In genomic region chr15:23570466-23570865, GRCh38 we compare ENCODE assay signal across 25 cellular contexts. TPM values are rescaled to one million over a fixed set of nuclear protein-coding genes. Genes with fewer than 3 reads are reported as not detected.
DNase-seq lines count a peak whose midpoint lies in the region; TF ChIP-seq lines count a peak whose summit lies in the region.
"Had no signal": no experiment of that assay in that cellular context is flagged by ENCODE, and none has a peak within 500 bp of the region (broad histone marks: within the 10 kb centered on the region; RNA-seq: fewer than 3 reads in every experiment).

No MANE protein-coding gene starts in this region.

- peaks cover 20% of the 10 kb centered on the region for H3K9me3 ChIP-seq in mesodermal cell (ENCODE audit: control insufficient read depth, low read length)
- no peaks in the 10 kb centered on the region for H3K9me3 ChIP-seq in CD8-positive, alpha-beta memory T cell (ENCODE audit: low read length)
- H3K9me3 ChIP-seq: ascending aorta, BLaER1, ovary had no signal

- H3K4me3 Mint-ChIP-seq in brain, result peak overlapping the region; percentile 43 to 56 (median 51)
- H3K4me3 Mint-ChIP-seq in type B pancreatic cell, result no peak overlapping the region
- no peak overlapping the region for H3K4me3 Mint-ChIP-seq in CD8-positive, alpha-beta memory T cell
- H3K4me3 Mint-ChIP-seq: activated CD4-positive, alpha-beta memory T cell treated with anti-CD3 and anti-CD28 coated beads, Interleukin-2, amount 10 ng/mL, durations not matched to agents 7 days and 5 days; activated naive CD4-positive, alpha-beta T cell treated with anti-CD3 and anti-CD28 coated beads for 36 hours; activated T-cell treated with anti-CD3 and anti-CD28 coated beads, Interleukin-2, amount 50 U/mL, for 24 hours; T-helper 17 cell had no signal

- peaks cover 2% of the 10 kb centered on the region for H3K4me1 ChIP-seq in mesodermal cell (ENCODE audit: control insufficient read depth, insufficient read depth, low read length, poor library complexity, severe bottlenecking)
- H3K4me1 ChIP-seq in CD8-positive, alpha-beta memory T cell (ENCODE audit: insufficient read depth, low read length), result no peaks in the 10 kb centered on the region
- H3K4me1 ChIP-seq: ascending aorta, foreskin keratinocyte, left ventricle myocardium inferior had no signal

- peaks cover 9% of the 10 kb centered on the region for H3K27me3 Mint-ChIP-seq in brain
- no peaks in the 10 kb centered on the region for H3K27me3 Mint-ChIP-seq in type B pancreatic cell
- H3K27me3 Mint-ChIP-seq in CD8-positive, alpha-beta memory T cell, result peaks cover 0 to 2% of the 10 kb centered on the region in 2 donors
- H3K27me3 Mint-ChIP-seq: activated CD4-positive, alpha-beta memory T cell treated with anti-CD3 and anti-CD28 coated beads, Interleukin-2, amount 10 ng/mL, durations not matched to agents 7 days and 5 days; activated T-cell treated with anti-CD3 and anti-CD28 coated beads, Interleukin-2, amount 50 U/mL, for 24 hours; T-helper 17 cell had no signal

- POLR2A ChIA-PET in CD8-positive, alpha-beta memory T cell (lab: Charles Lee), result no interaction called here

- H3K4me3 ChIP-seq in mesodermal cell (ENCODE audit: extremely low read depth, insufficient read depth, low read length, poor library complexity, severe bottlenecking), result no peak overlapping the region
- H3K4me3 ChIP-seq in CD8-positive, alpha-beta memory T cell (ENCODE audit: low read length), result no peak overlapping the region
- H3K4me3 ChIP-seq: ascending aorta, BLaER1, coronary artery, left ventricle myocardium inferior, ovary had no signal

- H3K27ac Mint-ChIP-seq in brain (peak overlapping the region; percentile 56 to 91 (median 77)), type B pancreatic cell (peak overlapping the region; percentile 2)
- H3K27ac Mint-ChIP-seq in CD8-positive, alpha-beta memory T cell, result no peak overlapping the region
- H3K27ac Mint-ChIP-seq: activated CD4-positive, alpha-beta memory T cell treated with anti-CD3 and anti-CD28 coated beads, Interleukin-2, amount 10 ng/mL, durations not matched to agents 7 days and 5 days; activated naive CD4-positive, alpha-beta T cell treated with anti-CD3 and anti-CD28 coated beads for 36 hours; activated T-cell treated with anti-CD3 and anti-CD28 coated beads, Interleukin-2, amount 50 U/mL, for 24 hours; T-helper 17 cell had no signal

- H3K36me3 ChIP-seq in mesodermal cell (ENCODE audit: control insufficient read depth, insufficient read depth, low read length), result no peaks in the 10 kb centered on the region
- H3K36me3 ChIP-seq in CD8-positive, alpha-beta memory T cell (ENCODE audit: insufficient read depth, low read length), result no peaks in the 10 kb centered on the region
- H3K36me3 ChIP-seq: ascending aorta, BLaER1, left ventricle myocardium inferior, ovary had no signal

- H3K27ac ChIP-seq in mesodermal cell (ENCODE audit: low read depth, low read length, severe bottlenecking), result peak overlapping the region; percentile 77
- H3K27ac ChIP-seq in CD8-positive, alpha-beta memory T cell (ENCODE audit: low read depth, low read length), result no peak overlapping the region
- H3K27ac ChIP-seq: ascending aorta, BLaER1, coronary artery, foreskin keratinocyte, left ventricle myocardium inferior, ovary, VCaP had no signal

- H3K36me3 Mint-ChIP-seq in brain (no peaks in the 10 kb centered on the region), type B pancreatic cell (no peaks in the 10 kb centered on the region)
- no peaks in the 10 kb centered on the region for H3K36me3 Mint-ChIP-seq in CD8-positive, alpha-beta memory T cell

- peaks cover 51% of the 10 kb centered on the region for H3K4me1 Mint-ChIP-seq in brain
- peaks cover 4% of the 10 kb centered on the region for H3K4me1 Mint-ChIP-seq in type B pancreatic cell (ENCODE audit: unreplicated experiment)
- H3K4me1 Mint-ChIP-seq in CD8-positive, alpha-beta memory T cell, result no peaks in the 10 kb centered on the region
- H3K4me1 Mint-ChIP-seq: T-helper 17 cell had no signal

- CTCF ChIA-PET in CD8-positive, alpha-beta memory T cell (lab: Charles Lee), result no interaction called here

- DNase-seq in NCI-H146 (lab: John Stamatoyannopoulos, UW), result peak; percentile 4
- no peak for DNase-seq in NCI-H146 treated with DMSO at 0.1 percent for 48 hours (lab: John Stamatoyannopoulos, UW; ENCODE audit: unreplicated experiment)
- DNase-seq in type B pancreatic cell (ENCODE audit: extremely low spot score, unreplicated experiment), result no peak
- DNase-seq in NCI-H226, result no peak
- DNase-seq in AG08396 (ENCODE audit: low spot score), result no peak
- DNase-seq in CD8-positive, alpha-beta memory T cell, result no peak
- DNase-seq: 8988T; activated CD4-positive, alpha-beta memory T cell treated with anti-CD3 and anti-CD28 coated beads, Interleukin-2, amount 10 ng/mL, durations not matched to agents 7 days and 5 days; activated naive CD4-positive, alpha-beta T cell treated with anti-CD3 and anti-CD28 coated beads for 36 hours; activated T-cell treated with anti-CD3 and anti-CD28 coated beads, Interleukin-2, amount 50 U/mL, for 24 hours; DMS153; foreskin keratinocyte; left ventricle myocardium inferior; NCI-H2081; ovary; SIG-M5; stimulated activated CD4-positive, alpha-beta T cell treated with anti-CD3 and anti-CD28 coated beads, Interleukin-4, amount 100 ng/mL, for 24 hours; T-helper 17 cell had no signal

- no peaks in the 10 kb centered on the region for H3K27me3 ChIP-seq in CD8-positive, alpha-beta memory T cell (ENCODE audit: insufficient read depth, low read length, poor library complexity, severe bottlenecking)
- H3K27me3 ChIP-seq: ascending aorta, BLaER1, foreskin keratinocyte, ovary had no signal

- WGBS in mesodermal cell (ENCODE audit: insufficient coverage in 2 of 2), 2 experiments, result 20 to 33% methylated on average over 2 to 3 of the region's 3 CpGs

- TF ChIP-seq CTCF in brain (conservative IDR thresholded peaks at IDR 0.05) (no peak), type B pancreatic cell (conservative IDR thresholded peaks at IDR 0.05) (no peak)

- H3K9me3 Mint-ChIP-seq in brain (peaks cover 0 to 15% (median 1%) of the 10 kb centered on the region in 5 experiments), type B pancreatic cell (no peaks in the 10 kb centered on the region)
- H3K9me3 Mint-ChIP-seq in CD8-positive, alpha-beta memory T cell, result peaks cover 0 to 3% (median 0%) of the 10 kb centered on the region in 5 donors
- H3K9me3 Mint-ChIP-seq: activated naive CD4-positive, alpha-beta T cell treated with anti-CD3 and anti-CD28 coated beads for 36 hours had no signal

RNA-seq across cellular contexts. Expression of gene MKRN3, which starts 5.0 kb away (rescaled TPM):
- polyA plus RNA-seq in brain (ENCODE audit: insufficient read depth, low read depth, low replicate concordance), result 6.5 TPM
- polyA plus RNA-seq in mesodermal cell (2013, experiment 1 of 2), result 0.18 TPM
- polyA plus RNA-seq in mesodermal cell (2013, experiment 2 of 2), result not detected
- total RNA-seq in type B pancreatic cell (ENCODE audit: low replicate concordance), result 0.34 TPM in 1 of 2 replicates, not detected in the other
- 1 to 10 TPM in 1 of 2 experiments, under 1 TPM in 1; 0.98 to 1.1 TPM for total RNA-seq in CD8-positive, alpha-beta memory T cell
- polyA plus RNA-seq in CD8-positive, alpha-beta memory T cell, result 3.0 TPM
- total RNA-seq: OCI-LY7 had no signal

Comparison
In these comparisons a context has a peak if more than half of its experiments do, and no peak if none do; other contexts are left out.
1. H3K27ac Mint-ChIP-seq: peak in brain (5 of 5) and type B pancreatic cell (single experiment); none in CD8-positive, alpha-beta memory T cell (0 of 8).
2. H3K4me3 Mint-ChIP-seq: peak in brain (5 of 5); none in type B pancreatic cell (single experiment) and CD8-positive, alpha-beta memory T cell (0 of 7).